ENCODE assay signal across 1 cellular context in genomic region chr9:86275962-86276361, GRCh38.
TF ChIP-seq lines count a peak whose summit lies in the region.

No MANE protein-coding gene starts in this region.

TF ChIP-seq in H1, 55 proteins besides CTCF, POLR2A, EP300 and RAD21 (continued from another document):
- TF ChIP-seq CHD7 (IDR thresholded peaks at IDR 0.05; ENCODE audit: insufficient replicate concordance, low read length) (no peak), CBX8 (IDR thresholded peaks at IDR 0.05; ENCODE audit: borderline replicate concordance, low read depth, low read length) (no peak), USF2 (IDR thresholded peaks at IDR 0.05; ENCODE audit: low read length) (no peak), TAF7 (optimal IDR thresholded peaks at IDR 0.05; ENCODE audit: borderline replicate concordance, low read depth, low read length) (no peak), EZH2 (IDR thresholded peaks at IDR 0.05; ENCODE audit: low read depth, low read length, severe bottlenecking) (no peak), ASH2L (IDR thresholded peaks at IDR 0.05; ENCODE audit: low read length) (no peak), JUN (IDR thresholded peaks at IDR 0.05; ENCODE audit: low read depth, low read length) (no peak), ATF2 (IDR thresholded peaks at IDR 0.05; ENCODE audit: low read length) (no peak), YY1 (IDR thresholded peaks at IDR 0.05; ENCODE audit: low read depth, low read length) (no peak), SRF (IDR thresholded peaks at IDR 0.05; ENCODE audit: low read depth, low read length) (no peak), BRCA1 (IDR thresholded peaks at IDR 0.05; ENCODE audit: low read depth, low read length) (no peak)
